20 cellular contexts compared by ENCODE assay signal in the genomic region with DNA sequence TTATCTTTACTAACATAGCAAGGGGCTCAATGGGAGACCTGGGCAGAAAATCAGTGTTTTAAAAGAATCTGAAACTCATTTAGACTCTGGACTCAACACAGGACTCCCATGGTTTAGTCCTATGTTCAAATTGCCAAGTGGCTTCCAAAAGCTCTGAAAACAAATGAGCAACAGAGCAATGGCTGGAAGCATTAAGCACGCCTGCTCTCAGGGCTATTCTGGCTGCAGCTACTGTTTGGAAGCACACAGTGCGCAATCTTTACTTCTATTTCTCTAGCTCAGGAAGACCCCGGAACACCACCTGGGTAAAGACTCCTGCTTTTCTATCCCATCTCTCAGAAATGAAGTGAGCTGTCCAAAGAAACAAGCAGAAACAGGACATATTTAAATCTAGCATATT.
A peak's percentile ranks its signal among the peaks of the same experiment; 100 is the strongest.
DNase-seq lines count a peak whose midpoint lies in the region; ATAC-seq and TF ChIP-seq lines count a peak whose summit lies in the region.
"Had no signal": no experiment of that assay in that cellular context is flagged by ENCODE, and none has a peak within 500 bp of the region (broad histone marks: within the 10 kb centered on the region; RNA-seq: fewer than 3 reads in every experiment).

No MANE protein-coding gene starts in this region.

- TF ChIP-seq CTCF in WTC11 (IDR thresholded peaks at IDR 0.05) (no peak), nephron progenitor cell (IDR thresholded peaks at IDR 0.05) (no peak)

- CTCF ChIA-PET in WTC11 (lab: Charles Lee) = interaction anchor here (0.6 to 1.5 kb wide), 2 partner anchors 63 to 1684 kb away, joined by 3 to 4 read pairs; no protein-coding TSS in a partner anchor

- ATAC-seq in WTC11 = no peak
- ATAC-seq in HG03571 (IDR thresholded peaks at IDR 0.05; ENCODE audit: unreplicated experiment) = no peak

- H3K4me3 ChIP-seq in ectodermal cell (ENCODE audit: insufficient read depth, low read depth, low read length) = no peak overlapping the region
- H3K4me3 ChIP-seq: MG63, Peyer's patch, SJSA1 had no signal

- in situ Hi-C loops in G401 (cut with HindIII; ENCODE audit: low sequenced_read_pairs) = no loop called here

- H3K36me3 Mint-ChIP-seq in WTC11 (peaks cover 32% of the 10 kb centered on the region), nephron progenitor cell (ENCODE audit: low read depth) (peaks cover 53% of the 10 kb centered on the region)

- H3K27ac Mint-ChIP-seq in WTC11 (peak overlapping the region; percentile 34; the same call in 1 of the 2 replicates), nephron progenitor cell (peak overlapping the region; percentile 75)
- H3K27ac Mint-ChIP-seq: IgD-negative memory B cell had no signal

- H3K9me3 Mint-ChIP-seq in WTC11 = no peaks in the 10 kb centered on the region
- no peaks in the 10 kb centered on the region for H3K9me3 Mint-ChIP-seq in nephron progenitor cell
- H3K9me3 Mint-ChIP-seq: IgD-negative memory B cell had no signal

- H3K36me3 ChIP-seq in ectodermal cell (ENCODE audit: control insufficient read depth, insufficient read depth, low read length) = peaks cover 11% of the 10 kb centered on the region

- 90 to 95% methylated on average over 3 of the region's 3 CpGs for WGBS in ectodermal cell, 2 experiments

- H3K4me3 Mint-ChIP-seq in WTC11 = no peak overlapping the region
- no peak overlapping the region for H3K4me3 Mint-ChIP-seq in nephron progenitor cell
- H3K4me3 Mint-ChIP-seq: IgD-negative memory B cell had no signal

- H3K4me1 Mint-ChIP-seq in WTC11 (peaks cover 38% of the 10 kb centered on the region), nephron progenitor cell (peaks cover 59% of the 10 kb centered on the region)
- H3K4me1 Mint-ChIP-seq: IgD-negative memory B cell had no signal

- DNase-seq in WTC11 (ENCODE audit: low spot score) (no peak), nephron progenitor cell (no peak), superior temporal gyrus (ENCODE audit: extremely low spot score) (peak; percentile 49), G401 (ENCODE audit: low spot score) (no peak), NCI-H510A treated with DMSO at 0.1 percent for 48 hours (lab: John Stamatoyannopoulos, UW) (no peak)
- DNase-seq: ACHN, GDM1, HCEC 1CT, Karpas-422, MG63, NCI-H1092, NCI-H1436 treated with DMSO at 0.1 percent for 48 hours, NCI-H2029, NCI-H526 treated with DMSO at 0.1 percent for 48 hours, Peyer's patch had no signal

- H3K9me3 ChIP-seq in ectodermal cell (ENCODE audit: control insufficient read depth, low read length) = no peaks in the 10 kb centered on the region
- H3K9me3 ChIP-seq: MG63, Peyer's patch, SJSA1 had no signal

- peaks cover 2% of the 10 kb centered on the region for H3K4me1 ChIP-seq in ectodermal cell (ENCODE audit: control insufficient read depth, insufficient read depth, low read length)
- H3K4me1 ChIP-seq: Peyer's patch, SJSA1 had no signal

- POLR2A ChIA-PET in WTC11 (lab: Charles Lee) = no interaction called here

- H3K27me3 ChIP-seq in ectodermal cell (ENCODE audit: control insufficient read depth, insufficient read depth, low read length, poor library complexity, severe bottlenecking) = no peaks in the 10 kb centered on the region
- H3K27me3 ChIP-seq: MG63, Peyer's patch, SJSA1 had no signal

- H3K27me3 Mint-ChIP-seq in WTC11 (ENCODE audit: low read depth) (no peaks in the 10 kb centered on the region), nephron progenitor cell (ENCODE audit: low read depth, poor library complexity) (no peaks in the 10 kb centered on the region)
- H3K27me3 Mint-ChIP-seq: IgD-negative memory B cell had no signal

- H3K27ac ChIP-seq in ectodermal cell (ENCODE audit: insufficient read depth, low read depth, low read length, poor library complexity, severe bottlenecking) = peak overlapping the region; percentile 36
- H3K27ac ChIP-seq: C4-2B, Peyer's patch, SJSA1 had no signal

TF ChIP-seq in WTC11, 78 proteins besides CTCF, POLR2A, EP300 and RAD21:
- TF ChIP-seq ZNF423 (CRISPR knock-in tag; IDR thresholded peaks at IDR 0.05) = no peak
- TF ChIP-seq, protein P1, sequence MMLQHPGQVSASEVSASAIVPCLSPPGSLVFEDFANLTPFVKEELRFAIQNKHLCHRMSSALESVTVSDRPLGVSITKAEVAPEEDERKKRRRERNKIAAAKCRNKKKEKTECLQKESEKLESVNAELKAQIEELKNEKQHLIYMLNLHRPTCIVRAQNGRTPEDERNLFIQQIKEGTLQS (CRISPR knock-in tag; conservative IDR thresholded peaks at IDR 0.05) = no peak
- no peak for TF ChIP-seq CREM (CRISPR knock-in tag; IDR thresholded peaks at IDR 0.05)
- no peak for TF ChIP-seq TP53 (CRISPR knock-in tag; IDR thresholded peaks at IDR 0.05)
- TF ChIP-seq RELA (CRISPR knock-in tag; IDR thresholded peaks at IDR 0.05; ENCODE audit: borderline replicate concordance) = no peak
- no peak for TF ChIP-seq TEAD1 (CRISPR knock-in tag; IDR thresholded peaks at IDR 0.05)
- TF ChIP-seq, protein P2, sequence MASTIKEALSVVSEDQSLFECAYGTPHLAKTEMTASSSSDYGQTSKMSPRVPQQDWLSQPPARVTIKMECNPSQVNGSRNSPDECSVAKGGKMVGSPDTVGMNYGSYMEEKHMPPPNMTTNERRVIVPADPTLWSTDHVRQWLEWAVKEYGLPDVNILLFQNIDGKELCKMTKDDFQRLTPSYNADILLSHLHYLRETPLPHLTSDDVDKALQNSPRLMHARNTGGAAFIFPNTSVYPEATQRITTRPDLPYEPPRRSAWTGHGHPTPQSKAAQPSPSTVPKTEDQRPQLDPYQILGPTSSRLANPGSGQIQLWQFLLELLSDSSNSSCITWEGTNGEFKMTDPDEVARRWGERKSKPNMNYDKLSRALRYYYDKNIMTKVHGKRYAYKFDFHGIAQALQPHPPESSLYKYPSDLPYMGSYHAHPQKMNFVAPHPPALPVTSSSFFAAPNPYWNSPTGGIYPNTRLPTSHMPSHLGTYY (CRISPR knock-in tag; IDR thresholded peaks at IDR 0.05) = no peak
- TF ChIP-seq, protein P3, sequence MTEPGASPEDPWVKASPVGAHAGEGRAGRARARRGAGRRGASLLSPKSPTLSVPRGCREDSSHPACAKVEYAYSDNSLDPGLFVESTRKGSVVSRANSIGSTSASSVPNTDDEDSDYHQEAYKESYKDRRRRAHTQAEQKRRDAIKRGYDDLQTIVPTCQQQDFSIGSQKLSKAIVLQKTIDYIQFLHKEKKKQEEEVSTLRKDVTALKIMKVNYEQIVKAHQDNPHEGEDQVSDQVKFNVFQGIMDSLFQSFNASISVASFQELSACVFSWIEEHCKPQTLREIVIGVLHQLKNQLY (CRISPR knock-in tag; IDR thresholded peaks at IDR 0.05) = no peak
- no peak for TF ChIP-seq FOXP1 (CRISPR knock-in tag; IDR thresholded peaks at IDR 0.05; ENCODE audit: borderline replicate concordance)
- TF ChIP-seq, protein P4, sequence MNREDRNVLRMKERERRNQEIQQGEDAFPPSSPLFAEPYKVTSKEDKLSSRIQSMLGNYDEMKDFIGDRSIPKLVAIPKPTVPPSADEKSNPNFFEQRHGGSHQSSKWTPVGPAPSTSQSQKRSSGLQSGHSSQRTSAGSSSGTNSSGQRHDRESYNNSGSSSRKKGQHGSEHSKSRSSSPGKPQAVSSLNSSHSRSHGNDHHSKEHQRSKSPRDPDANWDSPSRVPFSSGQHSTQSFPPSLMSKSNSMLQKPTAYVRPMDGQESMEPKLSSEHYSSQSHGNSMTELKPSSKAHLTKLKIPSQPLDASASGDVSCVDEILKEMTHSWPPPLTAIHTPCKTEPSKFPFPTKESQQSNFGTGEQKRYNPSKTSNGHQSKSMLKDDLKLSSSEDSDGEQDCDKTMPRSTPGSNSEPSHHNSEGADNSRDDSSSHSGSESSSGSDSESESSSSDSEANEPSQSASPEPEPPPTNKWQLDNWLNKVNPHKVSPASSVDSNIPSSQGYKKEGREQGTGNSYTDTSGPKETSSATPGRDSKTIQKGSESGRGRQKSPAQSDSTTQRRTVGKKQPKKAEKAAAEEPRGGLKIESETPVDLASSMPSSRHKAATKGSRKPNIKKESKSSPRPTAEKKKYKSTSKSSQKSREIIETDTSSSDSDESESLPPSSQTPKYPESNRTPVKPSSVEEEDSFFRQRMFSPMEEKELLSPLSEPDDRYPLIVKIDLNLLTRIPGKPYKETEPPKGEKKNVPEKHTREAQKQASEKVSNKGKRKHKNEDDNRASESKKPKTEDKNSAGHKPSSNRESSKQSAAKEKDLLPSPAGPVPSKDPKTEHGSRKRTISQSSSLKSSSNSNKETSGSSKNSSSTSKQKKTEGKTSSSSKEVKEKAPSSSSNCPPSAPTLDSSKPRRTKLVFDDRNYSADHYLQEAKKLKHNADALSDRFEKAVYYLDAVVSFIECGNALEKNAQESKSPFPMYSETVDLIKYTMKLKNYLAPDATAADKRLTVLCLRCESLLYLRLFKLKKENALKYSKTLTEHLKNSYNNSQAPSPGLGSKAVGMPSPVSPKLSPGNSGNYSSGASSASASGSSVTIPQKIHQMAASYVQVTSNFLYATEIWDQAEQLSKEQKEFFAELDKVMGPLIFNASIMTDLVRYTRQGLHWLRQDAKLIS (CRISPR knock-in tag; IDR thresholded peaks at IDR 0.05; ENCODE audit: borderline replicate concordance) = no peak
- no peak for TF ChIP-seq JUN (CRISPR knock-in tag; IDR thresholded peaks at IDR 0.05)
- TF ChIP-seq, protein P5, sequence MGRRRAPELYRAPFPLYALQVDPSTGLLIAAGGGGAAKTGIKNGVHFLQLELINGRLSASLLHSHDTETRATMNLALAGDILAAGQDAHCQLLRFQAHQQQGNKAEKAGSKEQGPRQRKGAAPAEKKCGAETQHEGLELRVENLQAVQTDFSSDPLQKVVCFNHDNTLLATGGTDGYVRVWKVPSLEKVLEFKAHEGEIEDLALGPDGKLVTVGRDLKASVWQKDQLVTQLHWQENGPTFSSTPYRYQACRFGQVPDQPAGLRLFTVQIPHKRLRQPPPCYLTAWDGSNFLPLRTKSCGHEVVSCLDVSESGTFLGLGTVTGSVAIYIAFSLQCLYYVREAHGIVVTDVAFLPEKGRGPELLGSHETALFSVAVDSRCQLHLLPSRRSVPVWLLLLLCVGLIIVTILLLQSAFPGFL (CRISPR knock-in tag; IDR thresholded peaks at IDR 0.05; ENCODE audit: borderline replicate concordance) = no peak
- TF ChIP-seq NR1H2 (CRISPR knock-in tag; IDR thresholded peaks at IDR 0.05) = no peak
- TF ChIP-seq TCF7 (CRISPR knock-in tag; IDR thresholded peaks at IDR 0.05; ENCODE audit: low read depth) = no peak
- no peak for TF ChIP-seq CBFB (CRISPR knock-in tag; IDR thresholded peaks at IDR 0.05; ENCODE audit: low read depth)
- no peak for TF ChIP-seq NR2C2 (CRISPR knock-in tag; IDR thresholded peaks at IDR 0.05)
- no peak for TF ChIP-seq ZBTB21 (CRISPR knock-in tag; IDR thresholded peaks at IDR 0.05; ENCODE audit: borderline replicate concordance)
- TF ChIP-seq PRRX2 (CRISPR knock-in tag; IDR thresholded peaks at IDR 0.05) = no peak
